In the genomic region with DNA sequence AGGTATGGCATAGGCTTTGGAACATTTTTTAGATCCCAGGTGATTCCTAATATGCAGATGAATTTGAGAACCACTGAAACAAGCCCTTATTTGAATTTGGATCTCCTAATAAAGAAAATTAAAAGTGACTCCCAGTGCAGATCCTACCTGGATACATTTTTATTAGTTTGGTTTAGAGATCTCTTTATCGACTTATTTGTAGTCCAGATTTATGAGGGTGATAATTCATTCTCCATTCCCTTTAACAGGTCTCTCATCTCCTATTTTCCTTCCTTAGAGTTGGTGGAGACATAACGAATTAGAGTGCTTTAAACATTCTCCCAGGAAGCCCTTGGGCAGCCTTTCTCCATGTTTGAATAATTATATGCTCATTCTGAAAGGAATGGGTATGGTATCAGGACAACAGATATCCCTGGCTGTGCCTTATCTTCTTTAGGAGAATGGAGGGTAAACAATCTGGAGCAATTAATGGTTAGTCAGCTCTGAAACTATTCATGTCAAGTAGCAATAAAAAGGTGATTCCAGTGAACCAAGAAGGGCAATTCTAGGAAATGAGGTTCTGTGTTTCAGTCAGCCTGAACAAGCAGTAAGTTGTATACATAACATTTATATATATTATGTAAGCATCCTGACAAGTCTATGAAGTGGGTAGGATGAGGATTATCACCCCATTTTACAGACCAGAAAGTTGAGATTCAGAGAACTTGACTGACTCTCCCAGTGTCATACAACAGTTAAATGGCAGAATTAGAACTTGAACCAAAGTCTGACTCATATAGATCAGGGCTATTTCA, we compare ENCODE assay signal across 18 cellular contexts. TPM values are rescaled to one million over a fixed set of nuclear protein-coding genes. Genes with fewer than 3 reads are reported as not detected.
DNase-seq lines count a peak whose midpoint lies in the region; ATAC-seq, FAIRE-seq and TF ChIP-seq lines count a peak whose summit lies in the region.
"Had no signal": no experiment of that assay in that cellular context is flagged by ENCODE, and none has a peak within 500 bp of the region (broad histone marks: within the 10 kb centered on the region; RNA-seq: fewer than 3 reads in every experiment).

No MANE protein-coding gene starts in this region.

- no peaks in the 10 kb centered on the region for H3K36me3 ChIP-seq in astrocyte (ENCODE audit: insufficient read depth, low read length)
- H3K36me3 ChIP-seq: brain microvascular endothelial cell, lower lobe of right lung had no signal

- H3K27ac Mint-ChIP-seq in astrocyte (ENCODE audit: unreplicated experiment) (no peak overlapping the region), nephron progenitor cell (peak overlapping the region; percentile 64)
- H3K27ac Mint-ChIP-seq: natural killer cell had no signal

- TF ChIP-seq CTCF in astrocyte (IDR thresholded peaks at IDR 0.05; ENCODE audit: insufficient read depth, low read depth, low read length) (no peak), nephron progenitor cell (IDR thresholded peaks at IDR 0.05) (no peak)

- no peak overlapping the region for H3K4me3 ChIP-seq in astrocyte (ENCODE audit: insufficient read depth, low read depth, low read length)
- H3K4me3 ChIP-seq: dorsolateral prefrontal cortex, lower lobe of right lung had no signal

- no peak overlapping the region for H3K27ac ChIP-seq in astrocyte (ENCODE audit: low read depth, low read length)
- H3K27ac ChIP-seq: brain microvascular endothelial cell, dorsolateral prefrontal cortex, lower lobe of right lung had no signal

- no peaks in the 10 kb centered on the region for H3K4me1 Mint-ChIP-seq in astrocyte (ENCODE audit: low read depth, unreplicated experiment)
- no peaks in the 10 kb centered on the region for H3K4me1 Mint-ChIP-seq in nephron progenitor cell
- H3K4me1 Mint-ChIP-seq: natural killer cell had no signal

- ATAC-seq in HG02973 (IDR thresholded peaks at IDR 0.05; ENCODE audit: unreplicated experiment) (no peak), GM18867 (IDR thresholded peaks at IDR 0.05; ENCODE audit: unreplicated experiment) (no peak)
- ATAC-seq: natural killer cell had no signal

- DNase-seq in DMS153 treated with DMSO at 0.1 percent for 48 hours (lab: John Stamatoyannopoulos, UW; ENCODE audit: unreplicated experiment) (peak; percentile 4), DMS153 (lab: John Stamatoyannopoulos, UW) (no peak), NCI-H2029 treated with DMSO at 0.1 percent for 48 hours (lab: John Stamatoyannopoulos, UW) (peak; percentile 95), astrocyte (ENCODE audit: low read depth) (peak; percentile 2), nephron progenitor cell (no peak)
- no peak for DNase-seq in stimulated activated CD4-positive, alpha-beta T cell treated with anti-CD3 and anti-CD28 coated beads, Interleukin-12 subunit alpha, Interleukin-12 subunit beta, amount 100 ng/mL, for 4 hours
- DNase-seq: 8988T; activated naive CD4-positive, alpha-beta T cell; brain microvascular endothelial cell; dorsolateral prefrontal cortex; Karpas-422; lower lobe of right lung; natural killer cell; NCI-H2081 treated with DMSO at 0.1 percent for 48 hours had no signal

- peaks cover 2% of the 10 kb centered on the region for H3K36me3 Mint-ChIP-seq in astrocyte (ENCODE audit: low read depth, unreplicated experiment)
- no peaks in the 10 kb centered on the region for H3K36me3 Mint-ChIP-seq in nephron progenitor cell (ENCODE audit: low read depth)
- H3K36me3 Mint-ChIP-seq: CD4-positive, CD25-positive, alpha-beta regulatory T cell; natural killer cell had no signal

- no peaks in the 10 kb centered on the region for H3K27me3 ChIP-seq in astrocyte (ENCODE audit: insufficient read depth, low read length)
- H3K27me3 ChIP-seq: brain microvascular endothelial cell, dorsolateral prefrontal cortex had no signal

- no peaks in the 10 kb centered on the region for H3K9me3 ChIP-seq in astrocyte (ENCODE audit: insufficient read depth, low read depth, low read length)
- H3K9me3 ChIP-seq: lower lobe of right lung had no signal

- H3K27me3 Mint-ChIP-seq in astrocyte (ENCODE audit: low read depth, unreplicated experiment): no peaks in the 10 kb centered on the region
- no peaks in the 10 kb centered on the region for H3K27me3 Mint-ChIP-seq in nephron progenitor cell (ENCODE audit: low read depth, poor library complexity)
- H3K27me3 Mint-ChIP-seq: CD4-positive, CD25-positive, alpha-beta regulatory T cell had no signal

- H2AFZ ChIP-seq in astrocyte (ENCODE audit: low read depth, low read length): no peak overlapping the region

- H3K4me1 ChIP-seq in astrocyte (ENCODE audit: insufficient read depth, low read length): no peaks in the 10 kb centered on the region
- H3K4me1 ChIP-seq: lower lobe of right lung had no signal

- H3K79me2 ChIP-seq in astrocyte (ENCODE audit: insufficient read depth, low read length): no peaks in the 10 kb centered on the region

- H3K9me3 Mint-ChIP-seq in astrocyte (ENCODE audit: unreplicated experiment) (no peaks in the 10 kb centered on the region), nephron progenitor cell (no peaks in the 10 kb centered on the region)
- H3K9me3 Mint-ChIP-seq: CD4-positive, CD25-positive, alpha-beta regulatory T cell; natural killer cell had no signal

- no peak overlapping the region for H3K4me2 ChIP-seq in astrocyte (ENCODE audit: low read length)

- H3K4me3 Mint-ChIP-seq in astrocyte (ENCODE audit: unreplicated experiment) (no peak overlapping the region), nephron progenitor cell (no peak overlapping the region)
- H3K4me3 Mint-ChIP-seq: CD4-positive, CD25-positive, alpha-beta regulatory T cell; natural killer cell had no signal

- no peak for FAIRE-seq in astrocyte (lab: Jason Lieb, UNC)
- FAIRE-seq: GM19239 had no signal

- H3K9ac ChIP-seq in astrocyte (ENCODE audit: low read length): no peak overlapping the region

- H4K20me1 ChIP-seq in astrocyte (ENCODE audit: insufficient read depth, low read length): no peaks in the 10 kb centered on the region

RNA-seq across cellular contexts. Expression of gene RCE1, which starts 53.9 kb away (rescaled TPM):
- total RNA-seq in astrocyte: 19.3 and 19.8 TPM in 2 replicates

Comparison
In these comparisons a context has a peak if more than half of its experiments do, and no peak if none do; other contexts are left out.
1. DNase-seq: peak in DMS153 treated with DMSO at 0.1 percent for 48 hours (single experiment), NCI-H2029 treated with DMSO at 0.1 percent for 48 hours (single experiment) and astrocyte (single experiment); none in DMS153 (single experiment), nephron progenitor cell (single experiment) and stimulated activated CD4-positive, alpha-beta T cell treated with anti-CD3 and anti-CD28 coated beads, Interleukin-12 subunit alpha, Interleukin-12 subunit beta, amount 100 ng/mL, for 4 hours (single experiment).